18 cellular contexts compared by ENCODE assay signal in genomic region chr20:23189854-23190253, GRCh38.
A peak's percentile ranks its signal among the peaks of the same experiment; 100 is the strongest.
DNase-seq lines count a peak whose midpoint lies in the region; TF ChIP-seq lines count a peak whose summit lies in the region.
"Had no signal": no experiment of that assay in that cellular context is flagged by ENCODE, and none has a peak within 500 bp of the region (broad histone marks: within the 10 kb centered on the region; RNA-seq: fewer than 3 reads in every experiment).

No MANE protein-coding gene starts in this region.

- POLR2A ChIA-PET in MCF 10A (lab: Yijun Ruan, JAX): interaction anchor here (1.0 to 1.4 kb wide), 5 partner anchors 14 to 47 kb away, joined by 3 to 5 read pairs (median 4); no protein-coding TSS in a partner anchor

- H3K36me3 Mint-ChIP-seq in MCF 10A (ENCODE audit: insufficient read depth, unreplicated experiment): no peaks in the 10 kb centered on the region

- DNase-seq in mammary epithelial cell: no peak
- DNase-seq in MCF 10A (ENCODE audit: unreplicated experiment): no peak
- peak; percentile 22 for DNase-seq in GM12865 (ENCODE audit: low read depth)
- DNase-seq in coronary artery (ENCODE audit: low spot score): peak; percentile 31
- peak; percentile 3 for DNase-seq in osteoblast (ENCODE audit: insufficient read length, low spot score, missing footprints)
- DNase-seq in activated gamma-delta T cell (lab: John Stamatoyannopoulos, UW): no peak
- no peak for DNase-seq in smooth muscle cell (lab: John Stamatoyannopoulos, UW; ENCODE audit: unreplicated experiment)
- DNase-seq in DMS153 (lab: John Stamatoyannopoulos, UW): no peak
- DNase-seq: AML-193; Caco-2; CD4-positive, alpha-beta T cell; DMS79; GDM1; GM23248 had no signal

- peaks cover 16% of the 10 kb centered on the region for H3K4me1 Mint-ChIP-seq in MCF 10A (ENCODE audit: insufficient read depth, unreplicated experiment)

- WGBS in mammary epithelial cell (ENCODE audit: low coverage, missing lambda C conversion rate): 5% methylated on average over 7 of the region's 9 CpGs
- WGBS in smooth muscle cell (ENCODE audit: low lambda C conversion rate): 89% methylated on average over 9 of the region's 9 CpGs

- H3K4me2 ChIP-seq in mammary epithelial cell (ENCODE audit: insufficient read depth, low read depth, low read length) (no peak overlapping the region), osteoblast (ENCODE audit: insufficient read depth, low read length) (no peak overlapping the region), smooth muscle cell (no peak overlapping the region)
- H3K4me2 ChIP-seq: A549 had no signal

- H3K27ac ChIP-seq in mammary epithelial cell (ENCODE audit: insufficient read depth, low read depth, low read length) (no peak overlapping the region), coronary artery (no peak overlapping the region), osteoblast (ENCODE audit: low read depth, low read length) (no peak overlapping the region), smooth muscle cell (ENCODE audit: low read depth) (no peak overlapping the region)
- H3K27ac ChIP-seq: 22Rv1, A549, C4-2B, GM23248 had no signal

- no peak overlapping the region for H3K4me3 ChIP-seq in mammary epithelial cell (replicated peaks in 1 of 3; ENCODE audit: insufficient read depth in 1 of 3, low read depth in 2 of 3, low read length in 3 of 3)
- H3K4me3 ChIP-seq in GM12865 (ENCODE audit: low read depth, low read length): no peak overlapping the region
- no peak overlapping the region for H3K4me3 ChIP-seq in coronary artery
- H3K4me3 ChIP-seq in osteoblast (ENCODE audit: insufficient read depth, low read length): no peak overlapping the region
- no peak overlapping the region for H3K4me3 ChIP-seq in smooth muscle cell
- H3K4me3 ChIP-seq: A549, GM23248, HAP-1 had no signal

- H3K79me2 ChIP-seq in mammary epithelial cell (ENCODE audit: insufficient read depth, low read length): no peaks in the 10 kb centered on the region
- H3K79me2 ChIP-seq in osteoblast (ENCODE audit: insufficient read depth, low read length): no peaks in the 10 kb centered on the region
- no peaks in the 10 kb centered on the region for H3K79me2 ChIP-seq in smooth muscle cell (ENCODE audit: low read depth)

- no peaks in the 10 kb centered on the region for H3K9me3 Mint-ChIP-seq in MCF 10A (ENCODE audit: unreplicated experiment)
- H3K9me3 Mint-ChIP-seq: CD4-positive, alpha-beta T cell had no signal

- CTCF ChIA-PET in mammary epithelial cell (lab: Charles Lee; ENCODE audit: low non-redundant PET) (no interaction called here), MCF 10A (lab: Yijun Ruan, JAX) (interaction anchor here (0.6 to 2.9 kb wide), 7 partner anchors 11 to 498 kb away, joined by 3 to 18 read pairs (median 4); no protein-coding TSS in a partner anchor)

- H3K27me3 Mint-ChIP-seq in MCF 10A (ENCODE audit: insufficient read depth, unreplicated experiment): no peaks in the 10 kb centered on the region
- H3K27me3 Mint-ChIP-seq: CD4-positive, alpha-beta T cell had no signal

- no peaks in the 10 kb centered on the region for H3F3A ChIP-seq in smooth muscle cell (ENCODE audit: low read depth)

- no peak overlapping the region for H3K4me3 Mint-ChIP-seq in MCF 10A (ENCODE audit: unreplicated experiment)
- H3K4me3 Mint-ChIP-seq: CD4-positive, alpha-beta T cell had no signal

- H3K27me3 ChIP-seq in mammary epithelial cell (ENCODE audit: insufficient read depth, low read length) (no peaks in the 10 kb centered on the region), osteoblast (ENCODE audit: insufficient read depth, low read length) (peaks cover 9% of the 10 kb centered on the region), smooth muscle cell (ENCODE audit: low read depth) (no peaks in the 10 kb centered on the region)

- in situ Hi-C loops in mammary epithelial cell (cut with MboI; ENCODE audit: low sequenced_read_pairs in 2 of 2): loop anchor here in 1 of 2 donors (10.0 kb wide), 1 partner anchor 495 kb away; no protein-coding TSS in a partner anchor

- no peak overlapping the region for H3K9ac ChIP-seq in mammary epithelial cell (ENCODE audit: insufficient read depth, low read length)
- H3K9ac ChIP-seq in smooth muscle cell (ENCODE audit: low read depth): no peak overlapping the region
- H3K9ac ChIP-seq: GM23248 had no signal

- H3K36me3 ChIP-seq in mammary epithelial cell (ENCODE audit: insufficient read depth, low read length) (no peaks in the 10 kb centered on the region), osteoblast (ENCODE audit: insufficient read depth, low read length) (no peaks in the 10 kb centered on the region), smooth muscle cell (ENCODE audit: low read depth) (no peaks in the 10 kb centered on the region)
- H3K36me3 ChIP-seq: HAP-1 had no signal

- dilution Hi-C loops in mammary epithelial cell (cut with HindIII; ENCODE audit: low sequenced_read_pairs): no loop called here

- BruUV-seq in mammary epithelial cell (replicated peaks; lab: Mats Ljungman, UMichigan) (no TSS peak), MCF 10A (replicated peaks; lab: Mats Ljungman, UMichigan) (no TSS peak)

- H2AFZ ChIP-seq in mammary epithelial cell (ENCODE audit: low read depth, low read length) (peak overlapping the region; percentile 11), osteoblast (ENCODE audit: low read length) (no peak overlapping the region), smooth muscle cell (ENCODE audit: low read depth) (no peak overlapping the region)
- H2AFZ ChIP-seq: GM23248 had no signal

- TF ChIP-seq CTCF in mammary epithelial cell (conservative IDR thresholded peaks at IDR 0.05 in 1 of 2, IDR thresholded peaks at IDR 0.05 in 1 of 2; ENCODE audit: extremely low read depth in 1 of 2, insufficient read depth in 1 of 2, low read depth in 1 of 2, low read length in 2 of 2) (no peak), MCF 10A (IDR thresholded peaks at IDR 0.05; ENCODE audit: unreplicated experiment) (no peak), GM12865 (IDR thresholded peaks at IDR 0.05; ENCODE audit: insufficient read depth, low read depth, low read length, missing control alignments) (no peak), coronary artery (IDR thresholded peaks at IDR 0.05) (no peak), osteoblast (IDR thresholded peaks at IDR 0.05; ENCODE audit: extremely low read depth, low read depth, low read length) (no peak), smooth muscle cell (IDR thresholded peaks at IDR 0.05; ENCODE audit: borderline replicate concordance, insufficient read depth, poor library complexity, severe bottlenecking) (no peak)

- H3K4me1 ChIP-seq in mammary epithelial cell (ENCODE audit: insufficient read depth, low read length) (no peaks in the 10 kb centered on the region), osteoblast (ENCODE audit: insufficient read depth, low read length) (no peaks in the 10 kb centered on the region), smooth muscle cell (ENCODE audit: low read depth) (no peaks in the 10 kb centered on the region)
- H3K4me1 ChIP-seq: A549, Caco-2, HAP-1 had no signal

- no peaks in the 10 kb centered on the region for H4K20me1 ChIP-seq in mammary epithelial cell (ENCODE audit: insufficient read depth, low read length)
- no peaks in the 10 kb centered on the region for H4K20me1 ChIP-seq in osteoblast (ENCODE audit: insufficient read depth, low read length)
- H4K20me1 ChIP-seq in smooth muscle cell (ENCODE audit: low read depth): no peaks in the 10 kb centered on the region

- no peak overlapping the region for H3K27ac Mint-ChIP-seq in MCF 10A (ENCODE audit: low read depth, unreplicated experiment)
- H3K27ac Mint-ChIP-seq: CD4-positive, alpha-beta T cell had no signal

- no peaks in the 10 kb centered on the region for H3K9me3 ChIP-seq in mammary epithelial cell (replicated peaks; ENCODE audit: insufficient read depth, low read length)
- H3K9me3 ChIP-seq in osteoblast (ENCODE audit: low read depth, low read length): no peaks in the 10 kb centered on the region
- H3K9me3 ChIP-seq in smooth muscle cell (replicated peaks; ENCODE audit: low read depth): no peaks in the 10 kb centered on the region
- H3K9me3 ChIP-seq: HAP-1 had no signal

- intact Hi-C loops in mammary epithelial cell (cut with micrococcal nuclease): no loop called here
- intact Hi-C loops in MCF 10A (cut with micrococcal nuclease): no loop called here

Comparison
In these comparisons a context has a peak if more than half of its experiments do, and no peak if none do; other contexts are left out.
1. DNase-seq: peak in GM12865 (single experiment), coronary artery (single experiment) and osteoblast (single experiment); none in mammary epithelial cell (single experiment), MCF 10A (single experiment), activated gamma-delta T cell (single experiment), smooth muscle cell (single experiment) and DMS153 (single experiment).